ENCODE assay signal across 14 cellular contexts in the genomic region with DNA sequence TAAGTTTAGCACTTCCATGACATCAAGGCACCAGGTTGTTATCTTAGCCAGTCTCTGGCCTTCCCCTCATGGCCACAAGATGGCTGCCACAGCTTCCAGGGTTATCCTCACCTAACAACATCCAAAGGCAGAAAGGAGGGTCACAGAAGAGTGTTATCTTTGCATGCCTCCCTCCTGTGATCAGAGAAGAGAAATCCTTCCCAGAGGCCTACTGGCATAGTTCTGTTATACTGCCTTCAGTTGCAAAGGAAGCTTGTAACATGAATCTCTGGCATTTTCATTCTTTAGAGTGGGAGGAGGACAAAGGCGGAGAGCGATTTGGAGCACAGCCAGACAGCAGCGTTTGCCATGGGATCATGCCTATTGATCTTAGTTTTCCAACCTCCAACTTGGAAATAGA.
A peak's percentile ranks its signal among the peaks of the same experiment; 100 is the strongest.
DNase-seq lines count a peak whose midpoint lies in the region; ATAC-seq, FAIRE-seq and TF ChIP-seq lines count a peak whose summit lies in the region.
"Had no signal": no experiment of that assay in that cellular context is flagged by ENCODE, and none has a peak within 500 bp of the region (broad histone marks: within the 10 kb centered on the region; RNA-seq: fewer than 3 reads in every experiment).

No MANE protein-coding gene starts in this region.

- H3K9me3 ChIP-seq in HEK293 (ENCODE audit: control insufficient read depth, insufficient read depth, low read depth, low read length) = no peaks in the 10 kb centered on the region
- H3K9me3 ChIP-seq: prostate gland had no signal

- no peak for FAIRE-seq in frontal cortex (lab: Jason Lieb, UNC)
- FAIRE-seq: GM12878 had no signal

- CTCF ChIA-PET in AG04449 (lab: Yijun Ruan, JAX) = no interaction called here
- CTCF ChIA-PET in HEK293 (lab: Yijun Ruan, JAX) = interaction anchor here (0.8 kb wide), 1 partner anchor 29 kb away, joined by 3 read pairs; no protein-coding TSS in a partner anchor
- CTCF ChIA-PET in WTC11 (lab: Charles Lee) = no interaction called here

- H3K4me3 ChIP-seq in AG04449 (ENCODE audit: low read depth, low read length) (no peak overlapping the region), HEK293 (ENCODE audit: low read depth, low read length) (no peak overlapping the region)
- H3K4me3 ChIP-seq: GM12878, prostate gland had no signal

- H3K4me1 Mint-ChIP-seq in WTC11 = peaks cover 7% of the 10 kb centered on the region
- H3K4me1 Mint-ChIP-seq: B cell, T-helper 17 cell had no signal

- peak; percentile 12 for TF ChIP-seq CTCF in AG04449 (IDR thresholded peaks at IDR 0.05; ENCODE audit: insufficient read depth, low read length, missing control alignments)
- no peak for TF ChIP-seq CTCF in HEK293 (tag by site-specific recombination; IDR thresholded peaks at IDR 0.05)
- TF ChIP-seq CTCF in WTC11 (IDR thresholded peaks at IDR 0.05) = no peak

- no peak for DNase-seq in AG04449 (ENCODE audit: low read depth, low spot score)
- no peak for DNase-seq in WTC11 (ENCODE audit: low spot score)
- peak; percentile 35 for DNase-seq in iPS-NIHi7 (ENCODE audit: extremely low spot score)
- no peak for DNase-seq in HK-2 (ENCODE audit: unreplicated experiment)
- no peak for DNase-seq in frontal cortex (ENCODE audit: low spot score in 2 of 2)
- DNase-seq: activated CD8-positive, alpha-beta memory T cell treated with anti-CD3 and anti-CD28 coated beads, Interleukin-2, amount 50 U/mL, for 4 hours; T-helper 17 cell had no signal

- H3K27ac Mint-ChIP-seq in WTC11 = no peak overlapping the region
- H3K27ac Mint-ChIP-seq: B cell, T-helper 17 cell had no signal

- H3K27me3 Mint-ChIP-seq in WTC11 (ENCODE audit: low read depth) = peaks cover 5% of the 10 kb centered on the region
- H3K27me3 Mint-ChIP-seq: B cell, T-helper 17 cell had no signal

- peak; percentile 67 for ATAC-seq in WTC11
- ATAC-seq in HG02938 (IDR thresholded peaks at IDR 0.05; ENCODE audit: unreplicated experiment) = no peak
- no peak for ATAC-seq in GM18517 (IDR thresholded peaks at IDR 0.05; ENCODE audit: unreplicated experiment)
- ATAC-seq: GM12878, T-helper 17 cell had no signal

- no peaks in the 10 kb centered on the region for H3K4me1 ChIP-seq in HEK293 (ENCODE audit: control insufficient read depth, insufficient read depth, low read length)
- H3K4me1 ChIP-seq: prostate gland had no signal

- no peaks in the 10 kb centered on the region for H3K36me3 ChIP-seq in HEK293 (ENCODE audit: control insufficient read depth in 2 of 2, insufficient read depth in 1 of 2, low read length in 2 of 2)
- H3K36me3 ChIP-seq: prostate gland had no signal

- POLR2A ChIA-PET in AG04449 (lab: Yijun Ruan, JAX) = no interaction called here
- POLR2A ChIA-PET in HEK293 (lab: Yijun Ruan, JAX) = no interaction called here
- POLR2A ChIA-PET in WTC11 (lab: Charles Lee) = no interaction called here

- H3K36me3 Mint-ChIP-seq in WTC11 = 0 out of 2 replicates have a peak, but pooled peaks cover 3% of the 10 kb centered on the region

- peaks cover 17% of the 10 kb centered on the region for H3K9me3 Mint-ChIP-seq in WTC11

- H3K4me3 Mint-ChIP-seq in WTC11 = no peak overlapping the region
- H3K4me3 Mint-ChIP-seq: B cell, T-helper 17 cell had no signal

- H3K27ac ChIP-seq in HEK293 (ENCODE audit: extremely low read depth, low read depth, low read length) = no peak overlapping the region
- H3K27ac ChIP-seq: HL-60, prostate gland had no signal

TF ChIP-seq in HEK293, 187 proteins besides CTCF, POLR2A, EP300 and RAD21:
- TF ChIP-seq EGR2 (tag by site-specific recombination; IDR thresholded peaks at IDR 0.05; ENCODE audit: low read depth) = peak; percentile 58
- TF ChIP-seq ZNF514 (tag by site-specific recombination; IDR thresholded peaks at IDR 0.05) = no peak
- TF ChIP-seq ZFHX2 (tag by site-specific recombination; conservative IDR thresholded peaks at IDR 0.05) = peak; percentile 54; the same call in 1 of the 2 replicates
- TF ChIP-seq ZNF423 (tag by site-specific recombination; IDR thresholded peaks at IDR 0.05) = no peak
- TF ChIP-seq ZBTB8A (tag by site-specific recombination; IDR thresholded peaks at IDR 0.05) = no peak
- TF ChIP-seq, protein P1, sequence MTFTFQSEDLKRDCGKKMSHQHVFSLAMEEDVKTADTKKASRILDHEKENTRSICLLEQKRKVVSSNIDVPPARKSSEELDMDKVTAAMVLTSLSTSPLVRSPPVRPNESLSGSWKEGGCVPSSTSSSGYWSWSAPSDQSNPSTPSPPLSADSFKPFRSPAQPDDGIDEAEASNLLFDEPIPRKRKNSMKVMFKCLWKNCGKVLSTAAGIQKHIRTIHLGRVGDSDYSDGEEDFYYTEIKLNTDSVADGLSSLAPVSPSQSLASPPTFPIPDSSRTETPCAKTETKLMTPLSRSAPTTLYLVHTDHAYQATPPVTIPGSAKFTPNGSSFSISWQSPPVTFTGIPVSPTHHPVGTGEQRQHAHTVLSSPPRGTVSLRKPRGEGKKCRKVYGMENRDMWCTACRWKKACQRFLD (tag by site-specific recombination; IDR thresholded peaks at IDR 0.05) = no peak
TF ChIP-seq in HEK293: peak in this region for 2.

TF ChIP-seq in WTC11, 78 proteins besides CTCF, POLR2A, EP300 and RAD21 (continues in another document):
- TF ChIP-seq, protein P2, sequence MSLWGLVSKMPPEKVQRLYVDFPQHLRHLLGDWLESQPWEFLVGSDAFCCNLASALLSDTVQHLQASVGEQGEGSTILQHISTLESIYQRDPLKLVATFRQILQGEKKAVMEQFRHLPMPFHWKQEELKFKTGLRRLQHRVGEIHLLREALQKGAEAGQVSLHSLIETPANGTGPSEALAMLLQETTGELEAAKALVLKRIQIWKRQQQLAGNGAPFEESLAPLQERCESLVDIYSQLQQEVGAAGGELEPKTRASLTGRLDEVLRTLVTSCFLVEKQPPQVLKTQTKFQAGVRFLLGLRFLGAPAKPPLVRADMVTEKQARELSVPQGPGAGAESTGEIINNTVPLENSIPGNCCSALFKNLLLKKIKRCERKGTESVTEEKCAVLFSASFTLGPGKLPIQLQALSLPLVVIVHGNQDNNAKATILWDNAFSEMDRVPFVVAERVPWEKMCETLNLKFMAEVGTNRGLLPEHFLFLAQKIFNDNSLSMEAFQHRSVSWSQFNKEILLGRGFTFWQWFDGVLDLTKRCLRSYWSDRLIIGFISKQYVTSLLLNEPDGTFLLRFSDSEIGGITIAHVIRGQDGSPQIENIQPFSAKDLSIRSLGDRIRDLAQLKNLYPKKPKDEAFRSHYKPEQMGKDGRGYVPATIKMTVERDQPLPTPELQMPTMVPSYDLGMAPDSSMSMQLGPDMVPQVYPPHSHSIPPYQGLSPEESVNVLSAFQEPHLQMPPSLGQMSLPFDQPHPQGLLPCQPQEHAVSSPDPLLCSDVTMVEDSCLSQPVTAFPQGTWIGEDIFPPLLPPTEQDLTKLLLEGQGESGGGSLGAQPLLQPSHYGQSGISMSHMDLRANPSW (CRISPR knock-in tag; conservative IDR thresholded peaks at IDR 0.05; ENCODE audit: low read depth) = no peak
- TF ChIP-seq ESRRA (CRISPR knock-in tag; IDR thresholded peaks at IDR 0.05; ENCODE audit: borderline replicate concordance) = no peak
- TF ChIP-seq, protein P3, sequence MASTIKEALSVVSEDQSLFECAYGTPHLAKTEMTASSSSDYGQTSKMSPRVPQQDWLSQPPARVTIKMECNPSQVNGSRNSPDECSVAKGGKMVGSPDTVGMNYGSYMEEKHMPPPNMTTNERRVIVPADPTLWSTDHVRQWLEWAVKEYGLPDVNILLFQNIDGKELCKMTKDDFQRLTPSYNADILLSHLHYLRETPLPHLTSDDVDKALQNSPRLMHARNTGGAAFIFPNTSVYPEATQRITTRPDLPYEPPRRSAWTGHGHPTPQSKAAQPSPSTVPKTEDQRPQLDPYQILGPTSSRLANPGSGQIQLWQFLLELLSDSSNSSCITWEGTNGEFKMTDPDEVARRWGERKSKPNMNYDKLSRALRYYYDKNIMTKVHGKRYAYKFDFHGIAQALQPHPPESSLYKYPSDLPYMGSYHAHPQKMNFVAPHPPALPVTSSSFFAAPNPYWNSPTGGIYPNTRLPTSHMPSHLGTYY (CRISPR knock-in tag; IDR thresholded peaks at IDR 0.05) = no peak
- no peak for TF ChIP-seq NR3C1 (CRISPR knock-in tag; conservative IDR thresholded peaks at IDR 0.05; ENCODE audit: low read depth)
- no peak for TF ChIP-seq RORB (CRISPR knock-in tag; IDR thresholded peaks at IDR 0.05)
- TF ChIP-seq, protein P4, sequence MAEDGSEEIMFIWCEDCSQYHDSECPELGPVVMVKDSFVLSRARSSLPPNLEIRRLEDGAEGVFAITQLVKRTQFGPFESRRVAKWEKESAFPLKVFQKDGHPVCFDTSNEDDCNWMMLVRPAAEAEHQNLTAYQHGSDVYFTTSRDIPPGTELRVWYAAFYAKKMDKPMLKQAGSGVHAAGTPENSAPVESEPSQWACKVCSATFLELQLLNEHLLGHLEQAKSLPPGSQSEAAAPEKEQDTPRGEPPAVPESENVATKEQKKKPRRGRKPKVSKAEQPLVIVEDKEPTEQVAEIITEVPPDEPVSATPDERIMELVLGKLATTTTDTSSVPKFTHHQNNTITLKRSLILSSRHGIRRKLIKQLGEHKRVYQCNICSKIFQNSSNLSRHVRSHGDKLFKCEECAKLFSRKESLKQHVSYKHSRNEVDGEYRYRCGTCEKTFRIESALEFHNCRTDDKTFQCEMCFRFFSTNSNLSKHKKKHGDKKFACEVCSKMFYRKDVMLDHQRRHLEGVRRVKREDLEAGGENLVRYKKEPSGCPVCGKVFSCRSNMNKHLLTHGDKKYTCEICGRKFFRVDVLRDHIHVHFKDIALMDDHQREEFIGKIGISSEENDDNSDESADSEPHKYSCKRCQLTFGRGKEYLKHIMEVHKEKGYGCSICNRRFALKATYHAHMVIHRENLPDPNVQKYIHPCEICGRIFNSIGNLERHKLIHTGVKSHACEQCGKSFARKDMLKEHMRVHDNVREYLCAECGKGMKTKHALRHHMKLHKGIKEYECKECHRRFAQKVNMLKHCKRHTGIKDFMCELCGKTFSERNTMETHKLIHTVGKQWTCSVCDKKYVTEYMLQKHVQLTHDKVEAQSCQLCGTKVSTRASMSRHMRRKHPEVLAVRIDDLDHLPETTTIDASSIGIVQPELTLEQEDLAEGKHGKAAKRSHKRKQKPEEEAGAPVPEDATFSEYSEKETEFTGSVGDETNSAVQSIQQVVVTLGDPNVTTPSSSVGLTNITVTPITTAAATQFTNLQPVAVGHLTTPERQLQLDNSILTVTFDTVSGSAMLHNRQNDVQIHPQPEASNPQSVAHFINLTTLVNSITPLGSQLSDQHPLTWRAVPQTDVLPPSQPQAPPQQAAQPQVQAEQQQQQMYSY (CRISPR knock-in tag; IDR thresholded peaks at IDR 0.05) = no peak
- no peak for TF ChIP-seq ZNF232 (CRISPR knock-in tag; IDR thresholded peaks at IDR 0.05)
- no peak for TF ChIP-seq TEAD4 (CRISPR knock-in tag; IDR thresholded peaks at IDR 0.05)
